Comparison of ENCODE assay signal across 10 cellular contexts in the genomic region with DNA sequence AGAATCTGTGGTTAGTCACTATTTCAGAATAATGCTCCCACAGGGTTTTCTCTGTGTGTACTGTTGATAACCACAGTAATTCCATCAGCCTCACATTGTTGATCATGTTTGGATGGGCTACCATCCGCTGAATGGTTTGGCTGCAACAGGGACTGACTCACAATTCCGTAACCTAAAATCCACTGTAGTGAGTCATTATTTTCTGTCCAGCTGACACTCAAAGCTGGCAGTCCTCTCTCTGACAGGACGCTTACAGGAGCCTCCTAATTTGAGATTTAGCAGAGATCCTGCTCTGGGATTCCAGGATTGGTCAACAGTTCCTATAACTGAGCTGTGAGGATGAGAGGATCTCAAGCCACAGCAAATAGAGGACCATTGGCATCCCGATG. TPM values are rescaled to one million over a fixed set of nuclear protein-coding genes. Genes with fewer than 3 reads are reported as not detected.
DNase-seq lines count a peak whose midpoint lies in the region; ATAC-seq and TF ChIP-seq lines count a peak whose summit lies in the region.
"Had no signal": no experiment of that assay in that cellular context is flagged by ENCODE, and none has a peak within 500 bp of the region (broad histone marks: within the 10 kb centered on the region; RNA-seq: fewer than 3 reads in every experiment).

No MANE protein-coding gene starts in this region.

- no peak for TF ChIP-seq CTCF in fibroblast of villous mesenchyme (IDR thresholded peaks at IDR 0.05; ENCODE audit: insufficient read depth, low read depth, low read length)
- TF ChIP-seq CTCF in type B pancreatic cell (conservative IDR thresholded peaks at IDR 0.05): no peak
- no peak for TF ChIP-seq CTCF in ovary (IDR thresholded peaks at IDR 0.05)

- H3K27me3 Mint-ChIP-seq in type B pancreatic cell: no peaks in the 10 kb centered on the region

- H3K9me3 ChIP-seq in ovary: no peaks in the 10 kb centered on the region

- peaks cover 8% of the 10 kb centered on the region for H3K4me1 Mint-ChIP-seq in type B pancreatic cell (ENCODE audit: unreplicated experiment)

- DNase-seq in EH (ENCODE audit: low read depth) (peak; percentile 96), SW 1271 (lab: John Stamatoyannopoulos, UW) (peak; percentile 33 to 69), fibroblast of villous mesenchyme (ENCODE audit: low read depth) (peak; percentile 92), posterior vena cava (ENCODE audit: low spot score) (peak; percentile 73), type B pancreatic cell (ENCODE audit: extremely low spot score, unreplicated experiment) (no peak), ovary (no peak), NK-92 (lab: John Stamatoyannopoulos, UW; ENCODE audit: unreplicated experiment) (no peak)
- DNase-seq: NCI-H2107, WERI-Rb-1 had no signal

- ATAC-seq in GM21360 (IDR thresholded peaks at IDR 0.05; ENCODE audit: unreplicated experiment): no peak

- H3K27ac ChIP-seq in ovary: no peak overlapping the region
- H3K27ac ChIP-seq: WERI-Rb-1 had no signal

- H3K4me3 Mint-ChIP-seq in type B pancreatic cell: no peak overlapping the region

- no peaks in the 10 kb centered on the region for H3K36me3 ChIP-seq in ovary
- H3K36me3 ChIP-seq: WERI-Rb-1 had no signal

- no peak for TF ChIP-seq EP300 in ovary (IDR thresholded peaks at IDR 0.05)

- 37 to 55% (median 40%) methylated on average over 4 of the region's 4 CpGs for whole genome bisulfite sequencing in ovary, 3 donors

- H3K27me3 ChIP-seq in ovary: no peaks in the 10 kb centered on the region

- no peaks in the 10 kb centered on the region for H3K9me3 Mint-ChIP-seq in type B pancreatic cell

- no peaks in the 10 kb centered on the region for H3K36me3 Mint-ChIP-seq in type B pancreatic cell

- intact Hi-C loops in posterior vena cava (cut with DNase I) (no loop called here), ovary (cut with DNase I) (no loop called here)

- H3K4me1 ChIP-seq in ovary (ENCODE audit: insufficient read depth): no peaks in the 10 kb centered on the region

- no peak for TF ChIP-seq POLR2A in ovary (IDR thresholded peaks at IDR 0.05)

- no peak overlapping the region for H3K27ac Mint-ChIP-seq in type B pancreatic cell

- no peak overlapping the region for H3K4me3 ChIP-seq in fibroblast of villous mesenchyme (ENCODE audit: low read depth, low read length)
- no peak overlapping the region for H3K4me3 ChIP-seq in ovary

RNA-seq across cellular contexts. Expression of gene VWA2, which starts 32.7 kb away (rescaled TPM):
- total RNA-seq in fibroblast of villous mesenchyme: under 0.01 TPM in 1 of 2 replicates, not detected in the other
- total RNA-seq in posterior vena cava: not detected
- 2.9 and 6.0 TPM in 2 replicates for total RNA-seq in type B pancreatic cell (ENCODE audit: low replicate concordance)
- 10 to 100 TPM in 1 of 7 donors, 1 to 10 TPM in 2, under 1 TPM in 3, not detected in 1; 0.18 to 11.1 (median 1.0) TPM for total RNA-seq in ovary
- under 1 TPM in 1 of 2 donors, not detected in 1; 0.04 TPM for polyA plus RNA-seq in ovary

Comparison
In these comparisons a context has a peak if more than half of its experiments do, and no peak if none do; other contexts are left out.
1. DNase-seq: peak in EH (single experiment), SW 1271 (2 of 2), fibroblast of villous mesenchyme (single experiment) and posterior vena cava (single experiment); none in type B pancreatic cell (single experiment), ovary (0 of 5) and NK-92 (single experiment).